ENCODE assay signal across 22 cellular contexts in genomic region chr15:90029024-90029423, GRCh38. TPM values are rescaled to one million over a fixed set of nuclear protein-coding genes. Genes with fewer than 3 reads are reported as not detected.
DNase-seq lines count a peak whose midpoint lies in the region; ATAC-seq and TF ChIP-seq lines count a peak whose summit lies in the region.
"Had no signal": no experiment of that assay in that cellular context is flagged by ENCODE, and none has a peak within 500 bp of the region (broad histone marks: within the 10 kb centered on the region; RNA-seq: fewer than 3 reads in every experiment).

No MANE protein-coding gene starts in this region.

- TF ChIP-seq EP300 in stomach (IDR thresholded peaks at IDR 0.05), result no peak

- H3K9me3 ChIP-seq in Peyer's patch (no peaks in the 10 kb centered on the region), right lobe of liver (no peaks in the 10 kb centered on the region), stomach (no peaks in the 10 kb centered on the region)
- H3K9me3 ChIP-seq: BE2C, heart left ventricle, right atrium auricular region, tibial nerve had no signal

- TF ChIP-seq POLR2A in Peyer's patch (IDR thresholded peaks at IDR 0.05) (peak in 1 of 2 donors; percentile 29), right lobe of liver (IDR thresholded peaks at IDR 0.05) (no peak), stomach (IDR thresholded peaks at IDR 0.05) (no peak)

- intact Hi-C loops in right lobe of liver (cut with DNase I), result no loop called here
- intact Hi-C loops in stomach (cut with DNase I; ENCODE audit: low total_unique reads), result no loop called here

- peaks cover 0 to 46% (median 8%) of the 10 kb centered on the region in 4 donors for H3K4me1 ChIP-seq in Peyer's patch
- H3K4me1 ChIP-seq in right lobe of liver, result peaks cover 0 to 46% (median 11%) of the 10 kb centered on the region in 4 donors
- peaks cover 42 to 84% (median 63%) of the 10 kb centered on the region in 4 donors for H3K4me1 ChIP-seq in stomach

- peak; percentile 82 to 89 (median 88) for ATAC-seq in right lobe of liver
- ATAC-seq in HG03175 (IDR thresholded peaks at IDR 0.05; ENCODE audit: unreplicated experiment), result no peak
- ATAC-seq: activated CD8-positive, alpha-beta T cell treated with anti-CD3 and anti-CD28 coated beads for 36 hours; GM23338 had no signal

- TF ChIP-seq CTCF in HL-60 (IDR thresholded peaks at IDR 0.05; ENCODE audit: insufficient read depth, low read length), result no peak
- no peak for TF ChIP-seq CTCF in Peyer's patch (IDR thresholded peaks at IDR 0.05)
- no peak for TF ChIP-seq CTCF in right lobe of liver (IDR thresholded peaks at IDR 0.05)
- TF ChIP-seq CTCF in stomach (IDR thresholded peaks at IDR 0.05), result no peak

- 32% methylated on average over 1 of the region's 1 CpG for WGBS in right lobe of liver (ENCODE audit: insufficient coverage, low coverage, low lambda C conversion rate, missing lambda C conversion rate)
- 33 to 56% (median 42%) methylated on average over 1 of the region's 1 CpG for WGBS in stomach, 5 donors

- no peaks in the 10 kb centered on the region for H3K36me3 ChIP-seq in Peyer's patch
- no peaks in the 10 kb centered on the region for H3K36me3 ChIP-seq in right lobe of liver
- H3K36me3 ChIP-seq in stomach, result no peaks in the 10 kb centered on the region
- H3K36me3 ChIP-seq: BE2C, heart left ventricle, neural progenitor cell, right atrium auricular region had no signal

- H3K27ac ChIP-seq in HL-60 (replicated peaks) (peak overlapping the region; percentile 12; the same call in 1 of the 2 replicates), Peyer's patch (peak overlapping the region in 3 of 4 donors; percentile 59 to 81 (median 79)), right lobe of liver (peak overlapping the region; percentile 39 to 47 (median 46)), stomach (peak overlapping the region; percentile 62 to 93 (median 70))
- H3K27ac ChIP-seq: neural progenitor cell, right atrium auricular region had no signal

- no peak overlapping the region for H3K4me3 ChIP-seq in HL-60 (replicated peaks; ENCODE audit: insufficient read depth, low read length)
- H3K4me3 ChIP-seq in Peyer's patch, result peak overlapping the region in 1 of 4 donors; percentile 3
- no peak overlapping the region for H3K4me3 ChIP-seq in right lobe of liver
- H3K4me3 ChIP-seq in stomach, result no peak overlapping the region
- H3K4me3 ChIP-seq: GM23338, heart left ventricle, neural progenitor cell, right atrium auricular region, tibial nerve had no signal

- H3K27me3 ChIP-seq in HL-60 (ENCODE audit: insufficient read depth, poor library complexity, severe bottlenecking) (no peaks in the 10 kb centered on the region), Peyer's patch (no peaks in the 10 kb centered on the region), right lobe of liver (no peaks in the 10 kb centered on the region), stomach (no peaks in the 10 kb centered on the region)
- H3K27me3 ChIP-seq: BE2C, heart left ventricle, neural progenitor cell, right atrium auricular region, tibial nerve had no signal

- DNase-seq in HL-60 (ENCODE audit: low read depth in 1 of 2, low spot score in 1 of 2), result no peak
- DNase-seq in Peyer's patch, result peak in 1 of 3 donors; percentile 82
- peak in 1 of 3 donors; percentile 53 for DNase-seq in right lobe of liver
- peak; percentile 65 for DNase-seq in stomach
- DNase-seq in GF-D8 (lab: John Stamatoyannopoulos, UW), result no peak
- no peak for DNase-seq in anterior cingulate cortex (lab: John Stamatoyannopoulos, UW)
- DNase-seq: activated B cell treated with CpG ODN at 0.5 μM for 24 hours; activated CD8-positive, alpha-beta T cell treated with anti-CD3 and anti-CD28 coated beads for 36 hours; activated naive CD4-positive, alpha-beta T cell treated with anti-CD3 and anti-CD28 coated beads, Interleukin-2, amount 10 ng/mL, durations not matched to agents 7 days and 5 days; activated T-cell treated with anti-CD3 and anti-CD28 coated beads, Interleukin-2, amount 50 U/mL, for 1 hour; aorta; BE2C; cerebellar nuclear complex; DMS 273 treated with DMSO at 0.1 percent for 48 hours; heart left ventricle; NCI-H2171; stimulated activated naive CD4-positive, alpha-beta T cell had no signal

RNA-seq across cellular contexts. Expression of gene ZNF710, which starts 27.9 kb away (rescaled TPM):
- total RNA-seq in Peyer's patch, result 10 to 100 TPM; 19.8 to 31.3 (median 23.2) TPM
- total RNA-seq in right lobe of liver, result 10 to 100 TPM in 1 of 6 experiments, 1 to 10 TPM in 5; 4.7 to 17.1 (median 7.4) TPM
- total RNA-seq in stomach, result 10 to 100 TPM in 4 of 5 donors, 1 to 10 TPM in 1; 7.9 to 35.3 (median 15.2) TPM
- 10 to 100 TPM; 15.6 to 21.1 (median 16.6) TPM for polyA plus RNA-seq in stomach

Comparison
In these comparisons a context has a peak if more than half of its experiments do, and no peak if none do; other contexts are left out.
1. H3K27ac ChIP-seq: peak in every context shown above with its lines; median percentile 79 in Peyer's patch; 70 in stomach; 46 in right lobe of liver; 12 in HL-60.